In the genomic region with DNA sequence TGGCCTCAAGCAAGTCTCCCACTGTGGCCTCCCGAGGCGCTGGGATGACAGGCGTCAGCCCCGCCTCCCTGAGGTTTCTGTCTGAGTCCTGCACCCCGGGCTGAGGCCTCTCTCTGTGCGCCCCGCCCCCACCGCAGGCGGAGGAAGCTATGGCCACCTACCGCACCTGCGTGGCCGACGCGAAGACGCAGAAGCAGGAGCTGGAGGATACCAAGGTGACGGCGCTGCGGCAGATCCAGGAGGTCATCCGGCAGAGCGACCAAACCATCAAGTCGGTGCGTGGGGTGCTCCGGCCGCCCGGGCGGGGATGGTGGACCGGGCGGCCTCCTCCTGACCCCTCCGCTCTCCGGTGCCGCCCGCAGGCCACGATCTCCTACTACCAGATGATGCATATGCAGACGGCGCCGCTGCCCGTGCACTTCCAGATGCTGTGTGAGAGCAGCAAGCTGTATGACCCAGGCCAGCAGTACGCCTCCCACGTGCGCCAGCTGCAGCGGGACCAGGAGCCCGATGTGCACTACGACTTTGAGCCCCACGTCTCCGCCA, we compare ENCODE assay signal across 11 cellular contexts. TPM values are rescaled to one million over a fixed set of nuclear protein-coding genes. Genes with fewer than 3 reads are reported as not detected.
DNase-seq lines count a peak whose midpoint lies in the region; ATAC-seq and TF ChIP-seq lines count a peak whose summit lies in the region.
"Had no signal": no experiment of that assay in that cellular context is flagged by ENCODE, and none has a peak within 500 bp of the region (broad histone marks: within the 10 kb centered on the region; RNA-seq: fewer than 3 reads in every experiment).

No MANE protein-coding gene starts in this region.

- no peak for TF ChIP-seq EP300 in transverse colon (IDR thresholded peaks at IDR 0.05; ENCODE audit: low read depth)

- DNase-seq in activated T-cell treated with anti-CD3 and anti-CD28 coated beads, Interleukin-2, amount 50 U/mL, for 1 hour: peak; percentile 69
- DNase-seq in activated T-cell treated with anti-CD3 and anti-CD28 coated beads for 4 hours (no peak), left colon (peak; percentile 44 to 52), transverse colon (peak; percentile 45)
- DNase-seq in activated T-cell treated with anti-CD3 and anti-CD28 coated beads, Interleukin-2, amount 50 U/mL, for 48 hours: peak; percentile 84 to 88
- DNase-seq: hypothalamus, T-helper 9 cell had no signal

- ATAC-seq in left colon (no peak), GM21423 (IDR thresholded peaks at IDR 0.05; ENCODE audit: unreplicated experiment) (no peak), GM21528 (IDR thresholded peaks at IDR 0.05; ENCODE audit: low FRiP score, unreplicated experiment) (no peak), HG03571 (IDR thresholded peaks at IDR 0.05; ENCODE audit: unreplicated experiment) (no peak)

- TF ChIP-seq POLR2A in transverse colon (IDR thresholded peaks at IDR 0.05): no peak

- no peak overlapping the region for H3K27ac ChIP-seq in transverse colon
- H3K27ac ChIP-seq: suprapubic skin had no signal

- TF ChIP-seq CTCF in transverse colon (IDR thresholded peaks at IDR 0.05): no peak

- 85% methylated on average over 41 of the region's 45 CpGs; no CpG with 5 or more reads in 1 of the 2 donors for WGBS in transverse colon (ENCODE audit: low coverage in 1 of 2), 2 donors

- H3K27me3 ChIP-seq in transverse colon: no peaks in the 10 kb centered on the region
- H3K27me3 ChIP-seq: suprapubic skin had no signal

- no peaks in the 10 kb centered on the region for H3K9me3 ChIP-seq in transverse colon
- H3K9me3 ChIP-seq: suprapubic skin had no signal

- intact Hi-C loops in left colon (cut with DNase I, micrococcal nuclease) (no loop called here), transverse colon (cut with DNase I; ENCODE audit: low total_unique reads) (no loop called here)

- no peak overlapping the region for H3K4me3 ChIP-seq in transverse colon
- H3K4me3 ChIP-seq: suprapubic skin had no signal

- peaks cover 0 to 60% (median 30%) of the 10 kb centered on the region in 4 donors for H3K4me1 ChIP-seq in transverse colon

- in situ Hi-C loops in transverse colon (cut with MboI; ENCODE audit: low pct_ligation_motif_present in 1 of 4, low pct_unique_long_range_greater_than_20kb in 1 of 4, low sequenced_read_pairs in 3 of 4): no loop called here

- H3K36me3 ChIP-seq in transverse colon: no peaks in the 10 kb centered on the region

RNA-seq across cellular contexts. Expression of a gene that starts 12.7 kb away (rescaled TPM):
- total RNA-seq in left colon (10 to 100 TPM; 37.9 to 47.2 TPM), transverse colon (100 to 1,000 TPM in 1 of 4 donors, 10 to 100 TPM in 2, 1 to 10 TPM in 1; 10.0 to 174 (median 76.9) TPM)

RNA-seq across cellular contexts. Expression of a gene that starts 15.5 kb away (rescaled TPM):
- total RNA-seq in left colon (100 to 1,000 TPM; 116 to 141 TPM), transverse colon (100 to 1,000 TPM in 2 of 4 donors, 10 to 100 TPM in 2; 74.8 to 167 (median 103) TPM)

RNA-seq across cellular contexts. Expression of a gene that starts 24.2 kb away (rescaled TPM):
- total RNA-seq in left colon (100 to 1,000 TPM; 162 to 176 TPM), transverse colon (100 to 1,000 TPM; 115 to 426 (median 261) TPM)

RNA-seq across cellular contexts. Expression of a gene that starts 39.7 kb away (rescaled TPM):
- total RNA-seq in left colon (10 to 100 TPM; 23.3 to 35.1 TPM), transverse colon (100 to 1,000 TPM in 1 of 4 donors, 10 to 100 TPM in 3; 47.1 to 128 (median 82.0) TPM)

RNA-seq across cellular contexts. Expression of a gene that starts 53.2 kb away (rescaled TPM):
- total RNA-seq in left colon (100 to 1,000 TPM in 1 of 2 donors, 10 to 100 TPM in 1; 76.6 to 106 TPM), transverse colon (10 to 100 TPM; 39.2 to 57.6 (median 48.2) TPM)
